10 cellular contexts compared by ENCODE assay signal in the genomic region with DNA sequence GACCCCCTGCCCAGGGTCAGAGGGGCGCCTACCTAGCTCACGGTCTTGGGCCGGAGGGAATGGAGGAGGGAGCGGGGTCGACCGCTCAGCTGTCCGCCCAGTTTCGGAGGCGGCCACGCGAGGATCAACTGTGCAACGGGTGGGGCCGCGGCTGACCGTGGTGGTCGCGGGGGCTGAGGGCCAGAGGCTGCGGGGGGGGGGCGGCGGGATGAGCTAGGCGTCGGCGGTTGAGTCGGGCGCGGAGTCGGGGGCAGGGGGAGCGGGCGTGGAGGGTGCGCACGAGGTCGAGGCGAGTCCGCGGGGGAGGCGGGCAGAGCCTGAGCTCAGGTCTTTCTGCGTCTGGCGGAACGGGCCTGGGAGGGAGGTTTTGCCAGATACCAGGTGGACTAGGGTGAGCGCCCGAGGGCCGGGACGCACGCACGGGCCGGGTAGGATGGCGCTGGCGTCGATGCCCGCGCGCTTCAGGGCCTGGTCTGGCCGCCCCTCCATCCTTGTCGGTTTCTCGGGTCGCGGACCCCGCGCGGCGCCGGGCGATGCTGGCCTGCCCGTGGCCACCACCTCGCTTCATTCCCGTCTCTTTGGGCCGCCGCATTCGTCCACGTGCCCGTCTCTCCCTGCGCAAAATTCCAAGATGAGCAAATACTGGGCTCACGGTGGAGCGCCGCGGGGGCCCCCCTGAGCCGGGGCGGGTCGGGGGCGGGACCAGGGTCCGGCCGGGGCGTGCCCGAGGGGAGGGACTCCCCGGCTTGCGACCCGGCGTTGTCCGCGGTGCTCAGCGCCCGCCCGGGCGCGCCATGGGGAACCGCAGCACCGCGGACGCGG. TPM values are rescaled to one million over a fixed set of nuclear protein-coding genes. Genes with fewer than 3 reads are reported as not detected.
A peak's percentile ranks its signal among the peaks of the same experiment; 100 is the strongest.
DNase-seq lines count a peak whose midpoint lies in the region; ATAC-seq and TF ChIP-seq lines count a peak whose summit lies in the region.
"Had no signal": no experiment of that assay in that cellular context is flagged by ENCODE, and none has a peak within 500 bp of the region (broad histone marks: within the 10 kb centered on the region; RNA-seq: fewer than 3 reads in every experiment).

A gene (plus strand): TSS at position 759 of the 822 bp plus-strand sequence. CDS start 36 bp downstream, at position 795.

- ATAC-seq in SK-N-SH treated with all-trans-retinoic acid at 6 μM for 48 hours = peak; percentile 32
- no peak for ATAC-seq in HG03442 (IDR thresholded peaks at IDR 0.05; ENCODE audit: unreplicated experiment)

- intact Hi-C loops in lower leg skin (cut with DNase I; ENCODE audit: low total_unique reads) = no loop called here

- peak; percentile 85 for DNase-seq in AG08396 (ENCODE audit: low spot score)
- peak; percentile 22 for DNase-seq in fibroblast of pulmonary artery (ENCODE audit: low read depth)
- no peak for DNase-seq in NOMO-1 (lab: John Stamatoyannopoulos, UW; ENCODE audit: unreplicated experiment in 2 of 2)
- DNase-seq in lower leg skin (ENCODE audit: low spot score in 2 of 2) = no peak
- no peak for DNase-seq in activated effector memory CD4-positive, alpha-beta T cell treated with Interleukin-2 at 50 U/mL for 16 hours
- DNase-seq: Karpas-422; stimulated activated CD8-positive, alpha-beta memory T cell treated with anti-CD3 and anti-CD28 coated beads, Interleukin-4, amount 100 ng/mL, for 48 hours had no signal

- peaks cover 70% of the 10 kb centered on the region for H3K27me3 Mint-ChIP-seq in nephron (ENCODE audit: low read depth)

- peaks cover 5% of the 10 kb centered on the region for H3K36me3 Mint-ChIP-seq in nephron (ENCODE audit: low read depth)

- peak within 1 kb of the TSS; percentile 60 to 81 (median 61) for H3K4me3 Mint-ChIP-seq in nephron

- TF ChIP-seq POLR2A in lower leg skin (IDR thresholded peaks at IDR 0.05) = no peak

- 17 to 42% methylated on average over 32 to 69 of the region's 100 CpGs for WGBS in lower leg skin, 2 donors

- TF ChIP-seq CTCF in fibroblast of pulmonary artery (IDR thresholded peaks at IDR 0.05; ENCODE audit: low read length, missing control alignments) (no peak), nephron (IDR thresholded peaks at IDR 0.05; ENCODE audit: unreplicated experiment in 3 of 3) (no peak), lower leg skin (IDR thresholded peaks at IDR 0.05) (no peak)

- no peaks in the 10 kb centered on the region for H3K9me3 Mint-ChIP-seq in nephron

- H3K27ac Mint-ChIP-seq in nephron = peak within 1 kb of the TSS in 1 of 3 experiments; percentile 49

- peaks cover 17% of the 10 kb centered on the region for H3K4me1 Mint-ChIP-seq in nephron

- no peak within 1 kb of the TSS for H3K4me3 ChIP-seq in fibroblast of pulmonary artery (replicated peaks; ENCODE audit: low read depth, low read length)
- no peak within 1 kb of the TSS for H3K4me3 ChIP-seq in lower leg skin (ENCODE audit: low read depth, poor library complexity, severe bottlenecking)

TF ChIP-seq in SK-N-SH treated with all-trans-retinoic acid at 6 μM for 48 hours, 23 proteins besides CTCF, POLR2A, EP300 and RAD21:
- TF ChIP-seq TOX (CRISPR knock-in tag; IDR thresholded peaks at IDR 0.05; ENCODE audit: borderline replicate concordance) (no peak), ZFP3 (CRISPR knock-in tag; IDR thresholded peaks at IDR 0.05) (no peak), ZNF70 (CRISPR knock-in tag; IDR thresholded peaks at IDR 0.05) (no peak), SNAI2 (CRISPR knock-in tag; IDR thresholded peaks at IDR 0.05) (no peak), OSR1 (CRISPR knock-in tag; IDR thresholded peaks at IDR 0.05) (no peak)
- TF ChIP-seq, protein P1, sequence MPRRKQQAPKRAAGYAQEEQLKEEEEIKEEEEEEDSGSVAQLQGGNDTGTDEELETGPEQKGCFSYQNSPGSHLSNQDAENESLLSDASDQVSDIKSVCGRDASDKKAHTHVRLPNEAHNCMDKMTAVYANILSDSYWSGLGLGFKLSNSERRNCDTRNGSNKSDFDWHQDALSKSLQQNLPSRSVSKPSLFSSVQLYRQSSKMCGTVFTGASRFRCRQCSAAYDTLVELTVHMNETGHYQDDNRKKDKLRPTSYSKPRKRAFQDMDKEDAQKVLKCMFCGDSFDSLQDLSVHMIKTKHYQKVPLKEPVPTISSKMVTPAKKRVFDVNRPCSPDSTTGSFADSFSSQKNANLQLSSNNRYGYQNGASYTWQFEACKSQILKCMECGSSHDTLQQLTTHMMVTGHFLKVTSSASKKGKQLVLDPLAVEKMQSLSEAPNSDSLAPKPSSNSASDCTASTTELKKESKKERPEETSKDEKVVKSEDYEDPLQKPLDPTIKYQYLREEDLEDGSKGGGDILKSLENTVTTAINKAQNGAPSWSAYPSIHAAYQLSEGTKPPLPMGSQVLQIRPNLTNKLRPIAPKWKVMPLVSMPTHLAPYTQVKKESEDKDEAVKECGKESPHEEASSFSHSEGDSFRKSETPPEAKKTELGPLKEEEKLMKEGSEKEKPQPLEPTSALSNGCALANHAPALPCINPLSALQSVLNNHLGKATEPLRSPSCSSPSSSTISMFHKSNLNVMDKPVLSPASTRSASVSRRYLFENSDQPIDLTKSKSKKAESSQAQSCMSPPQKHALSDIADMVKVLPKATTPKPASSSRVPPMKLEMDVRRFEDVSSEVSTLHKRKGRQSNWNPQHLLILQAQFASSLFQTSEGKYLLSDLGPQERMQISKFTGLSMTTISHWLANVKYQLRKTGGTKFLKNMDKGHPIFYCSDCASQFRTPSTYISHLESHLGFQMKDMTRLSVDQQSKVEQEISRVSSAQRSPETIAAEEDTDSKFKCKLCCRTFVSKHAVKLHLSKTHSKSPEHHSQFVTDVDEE (CRISPR knock-in tag; IDR thresholded peaks at IDR 0.05) = no peak
- TF ChIP-seq, protein P2, sequence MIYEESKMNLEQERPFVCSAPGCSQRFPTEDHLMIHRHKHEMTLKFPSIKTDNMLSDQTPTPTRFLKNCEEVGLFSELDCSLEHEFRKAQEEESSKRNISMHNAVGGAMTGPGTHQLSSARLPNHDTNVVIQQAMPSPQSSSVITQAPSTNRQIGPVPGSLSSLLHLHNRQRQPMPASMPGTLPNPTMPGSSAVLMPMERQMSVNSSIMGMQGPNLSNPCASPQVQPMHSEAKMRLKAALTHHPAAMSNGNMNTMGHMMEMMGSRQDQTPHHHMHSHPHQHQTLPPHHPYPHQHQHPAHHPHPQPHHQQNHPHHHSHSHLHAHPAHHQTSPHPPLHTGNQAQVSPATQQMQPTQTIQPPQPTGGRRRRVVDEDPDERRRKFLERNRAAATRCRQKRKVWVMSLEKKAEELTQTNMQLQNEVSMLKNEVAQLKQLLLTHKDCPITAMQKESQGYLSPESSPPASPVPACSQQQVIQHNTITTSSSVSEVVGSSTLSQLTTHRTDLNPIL (CRISPR knock-in tag; IDR thresholded peaks at IDR 0.05; ENCODE audit: low read depth) = no peak

RNA-seq across cellular contexts. Expression of the gene that starts here (rescaled TPM):
- 1 to 10 TPM in 1 of 4 donors, under 1 TPM in 1, not detected in 2; 0.23 to 2.0 TPM for total RNA-seq in lower leg skin

Comparison
In these comparisons a context has a peak if more than half of its experiments do, and no peak if none do; other contexts are left out.
1. DNase-seq: peak in AG08396 (single experiment) and fibroblast of pulmonary artery (single experiment); none in NOMO-1 (0 of 2), lower leg skin (0 of 2) and activated effector memory CD4-positive, alpha-beta T cell treated with Interleukin-2 at 50 U/mL for 16 hours (single experiment).